In the genomic region with DNA sequence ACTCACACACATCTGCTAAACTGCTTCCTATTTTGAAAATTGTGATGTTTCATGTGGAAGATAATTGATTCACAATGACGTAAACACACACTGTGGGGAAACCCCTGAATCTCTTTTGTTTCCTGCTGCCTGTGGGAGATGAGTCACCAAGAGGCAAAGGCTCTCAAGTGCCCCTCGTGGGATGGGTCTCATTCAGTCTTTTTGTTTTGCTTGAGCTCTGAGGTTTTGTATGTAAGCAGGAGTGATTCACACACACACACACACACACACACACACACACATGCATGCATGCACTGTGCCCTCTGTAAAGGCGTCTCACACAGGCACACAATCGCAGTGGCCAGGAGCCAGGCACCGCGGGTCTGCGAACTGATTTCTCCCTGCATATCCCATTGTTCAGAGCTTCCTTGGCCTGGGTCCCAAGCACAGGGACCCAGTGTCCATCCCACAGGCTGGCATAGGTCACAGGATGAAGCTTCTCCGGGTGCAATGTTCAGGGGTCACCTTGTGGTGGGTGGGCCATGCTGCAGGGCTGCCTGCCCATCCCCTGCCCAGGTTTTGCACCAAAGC, we compare ENCODE assay signal across 7 cellular contexts. TPM values are rescaled to one million over a fixed set of nuclear protein-coding genes. Genes with fewer than 3 reads are reported as not detected.
A peak's percentile ranks its signal among the peaks of the same experiment; 100 is the strongest.
DNase-seq lines count a peak whose midpoint lies in the region; ATAC-seq and TF ChIP-seq lines count a peak whose summit lies in the region.

No MANE protein-coding gene starts in this region.

- DNase-seq in NCI-H345 (lab: John Stamatoyannopoulos, UW): peak; percentile 86
- peak; percentile 50 for DNase-seq in activated T-cell treated with anti-CD3 and anti-CD28 coated beads for 1 hour (ENCODE audit: low read depth)
- peak; percentile 86 for DNase-seq in fibroblast of the aortic adventitia (ENCODE audit: low read depth)
- DNase-seq in stimulated activated CD4-positive, alpha-beta T cell treated with anti-CD3 and anti-CD28 coated beads, Interleukin-1b, Interleukin-23, amount 100 ng/mL, for 24 hours (ENCODE audit: low read depth in 4 of 4, low spot score in 1 of 4): peak in 3 of 4 experiments; percentile 38 to 50 (median 50)
- DNase-seq in NCI-H2081 treated with DMSO at 0.1 percent for 48 hours (lab: John Stamatoyannopoulos, UW): no peak

- peak; percentile 92 for ATAC-seq in GM18867 (IDR thresholded peaks at IDR 0.05; ENCODE audit: unreplicated experiment)
- peak; percentile 90 for ATAC-seq in HG02943 (IDR thresholded peaks at IDR 0.05; ENCODE audit: low read depth, unreplicated experiment)

- H3K4me3 ChIP-seq in fibroblast of the aortic adventitia (ENCODE audit: low read depth, low read length): no peak overlapping the region

- no peak for TF ChIP-seq CTCF in fibroblast of the aortic adventitia (IDR thresholded peaks at IDR 0.05; ENCODE audit: insufficient read depth, low read length)

RNA-seq across cellular contexts. Expression of gene ARHGEF4, which starts 12.1 kb away (rescaled TPM):
- 5.2 and 9.8 TPM in 2 replicates for total RNA-seq in fibroblast of the aortic adventitia (ENCODE audit: low replicate concordance)
